Comparison of ENCODE assay signal across 18 cellular contexts in genomic region chr6:111456208-111456607, GRCh38. TPM values are rescaled to one million over a fixed set of nuclear protein-coding genes. Genes with fewer than 3 reads are reported as not detected.
DNase-seq lines count a peak whose midpoint lies in the region; ATAC-seq and TF ChIP-seq lines count a peak whose summit lies in the region.
"Had no signal": no experiment of that assay in that cellular context is flagged by ENCODE, and none has a peak within 500 bp of the region (broad histone marks: within the 10 kb centered on the region; RNA-seq: fewer than 3 reads in every experiment).

No MANE protein-coding gene starts in this region.

- no peak for TF ChIP-seq POLR2A in tibial nerve (IDR thresholded peaks at IDR 0.05)

- H3K9ac ChIP-seq in GM23248: no peak overlapping the region

- H3K4me3 ChIP-seq in GM23248: no peak overlapping the region
- H3K4me3 ChIP-seq in choroid plexus epithelial cell (ENCODE audit: low read depth, low read length): no peak overlapping the region
- H3K4me3 ChIP-seq in fibroblast of villous mesenchyme (ENCODE audit: low read depth, low read length): no peak overlapping the region
- no peak overlapping the region for H3K4me3 ChIP-seq in effector memory CD4-positive, alpha-beta T cell (ENCODE audit: insufficient read depth, low read depth, low read length, poor library complexity, severe bottlenecking)
- no peak overlapping the region for H3K4me3 ChIP-seq in tibial nerve
- H3K4me3 ChIP-seq: SJSA1 had no signal

- no peak overlapping the region for H2AFZ ChIP-seq in GM23248

- no peaks in the 10 kb centered on the region for H4K20me1 ChIP-seq in GM23248 (ENCODE audit: insufficient read depth)

- 52 to 55% methylated on average over 2 of the region's 2 CpGs for WGBS in GM23248 (ENCODE audit: low coverage in 1 of 2, low lambda C conversion rate in 2 of 2, missing lambda C conversion rate in 2 of 2), 2 experiments
- WGBS in tibial nerve, 2 donors: 19 to 28% methylated on average over 2 of the region's 2 CpGs

- no peak for TF ChIP-seq EP300 in tibial nerve (IDR thresholded peaks at IDR 0.05)

- peaks cover 9% of the 10 kb centered on the region; the same call in 1 of the 2 replicates for H3F3A ChIP-seq in GM23248 (ENCODE audit: insufficient read depth)

- peak; percentile 54 for ATAC-seq in SK-N-SH treated with all-trans-retinoic acid at 6 μM for 48 hours
- no peak for ATAC-seq in GM21526 (IDR thresholded peaks at IDR 0.05; ENCODE audit: low FRiP score, unreplicated experiment)
- ATAC-seq: PC-3 had no signal

- no peak overlapping the region for H3K27ac ChIP-seq in GM23248
- no peak overlapping the region for H3K27ac ChIP-seq in effector memory CD4-positive, alpha-beta T cell (ENCODE audit: insufficient read depth, low read length, poor library complexity, severe bottlenecking)
- H3K27ac ChIP-seq in tibial nerve: no peak overlapping the region
- H3K27ac ChIP-seq: C4-2B, SJSA1 had no signal

- H3K9me3 ChIP-seq in GM23248 (ENCODE audit: low read depth) (no peaks in the 10 kb centered on the region), tibial nerve (peaks cover 0 to 20% (median 3%) of the 10 kb centered on the region in 4 donors)
- no peaks in the 10 kb centered on the region for H3K9me3 ChIP-seq in effector memory CD4-positive, alpha-beta T cell (ENCODE audit: control insufficient read depth, low read length)
- H3K9me3 ChIP-seq: SJSA1 had no signal

- H3K9me2 ChIP-seq in GM23248 (ENCODE audit: insufficient read depth): no peaks in the 10 kb centered on the region

- peak; percentile 44 for DNase-seq in GM23248
- peak; percentile 69 for DNase-seq in choroid plexus epithelial cell (ENCODE audit: low read depth)
- peak; percentile 29 for DNase-seq in fibroblast of villous mesenchyme (ENCODE audit: low read depth)
- DNase-seq in SIG-M5 (lab: John Stamatoyannopoulos, UW): no peak
- no peak for DNase-seq in effector memory CD4-positive, alpha-beta T cell
- no peak for DNase-seq in tibial nerve (ENCODE audit: low spot score in 2 of 2)
- DNase-seq: DMS 273 treated with DMSO at 0.1 percent for 48 hours, HFFc6, MV-4-11, NCI-H1417, NCI-H1930, NCI-H510A treated with DMSO at 0.1 percent for 48 hours, NCI-H82, PC-3 had no signal

- TF ChIP-seq CTCF in choroid plexus epithelial cell (conservative IDR thresholded peaks at IDR 0.05; ENCODE audit: low read depth, low read length): no peak
- no peak for TF ChIP-seq CTCF in fibroblast of villous mesenchyme (IDR thresholded peaks at IDR 0.05; ENCODE audit: insufficient read depth, low read depth, low read length)
- no peak for TF ChIP-seq CTCF in tibial nerve (IDR thresholded peaks at IDR 0.05)

- in situ Hi-C loops in GM23248 (cut with MboI): no loop called here

- H3K36me3 ChIP-seq in GM23248 (ENCODE audit: low read depth): peaks cover 8% of the 10 kb centered on the region
- H3K36me3 ChIP-seq in effector memory CD4-positive, alpha-beta T cell (ENCODE audit: control insufficient read depth, insufficient read depth, low read length): peaks cover 4% of the 10 kb centered on the region
- peaks cover 0 to 35% (median 0%) of the 10 kb centered on the region in 3 donors for H3K36me3 ChIP-seq in tibial nerve

- H3K27me3 ChIP-seq in GM23248 (replicated peaks; ENCODE audit: insufficient read depth) (no peaks in the 10 kb centered on the region), tibial nerve (no peaks in the 10 kb centered on the region)
- no peaks in the 10 kb centered on the region for H3K27me3 ChIP-seq in effector memory CD4-positive, alpha-beta T cell (replicated peaks; ENCODE audit: control insufficient read depth, insufficient read depth, low read length, poor library complexity, severe bottlenecking)
- H3K27me3 ChIP-seq: SJSA1 had no signal

- no peak overlapping the region for H3K4me2 ChIP-seq in GM23248 (ENCODE audit: unreplicated experiment)

- peaks cover 15% of the 10 kb centered on the region for H3K4me1 ChIP-seq in GM23248 (ENCODE audit: insufficient read depth)
- no peaks in the 10 kb centered on the region for H3K4me1 ChIP-seq in effector memory CD4-positive, alpha-beta T cell (ENCODE audit: control insufficient read depth, insufficient read depth, low read length, poor library complexity, severe bottlenecking)
- peaks cover 0 to 21% (median 2%) of the 10 kb centered on the region in 4 donors for H3K4me1 ChIP-seq in tibial nerve

- peaks cover 100% of the 10 kb centered on the region for H3K79me2 ChIP-seq in GM23248 (ENCODE audit: insufficient read depth)

TF ChIP-seq in SK-N-SH treated with all-trans-retinoic acid at 6 μM for 48 hours, 23 proteins besides CTCF, POLR2A, EP300 and RAD21:
- TF ChIP-seq CSDC2 (CRISPR knock-in tag; IDR thresholded peaks at IDR 0.05) (no peak), ISL1 (CRISPR knock-in tag; IDR thresholded peaks at IDR 0.05) (peak; percentile 28; the same call in 1 of the 2 replicates), ZNF70 (CRISPR knock-in tag; IDR thresholded peaks at IDR 0.05) (no peak)

RNA-seq across cellular contexts. Expression of gene REV3L, which starts 26.8 kb away (rescaled TPM):
- total RNA-seq in GM23248 (2014; rRNA removed; shearing (Covaris generic)): 25.1 and 31.7 TPM in 2 replicates
- polyA plus RNA-seq in GM23248 (2016; fragmentation: Nextera tagmentation; extraction: Ambion mirVana): 24.0 and 25.0 TPM in 2 replicates
- total RNA-seq in fibroblast of villous mesenchyme (40.6 and 54.8 TPM in 2 replicates), tibial nerve (10 to 100 TPM; 26.7 to 45.9 (median 34.1) TPM)

Comparison
In these comparisons a context has a peak if more than half of its experiments do, and no peak if none do; other contexts are left out.
1. DNase-seq: peak in GM23248 (single experiment), choroid plexus epithelial cell (single experiment) and fibroblast of villous mesenchyme (single experiment); none in SIG-M5 (single experiment), effector memory CD4-positive, alpha-beta T cell (0 of 3) and tibial nerve (0 of 2).